ENCODE assay signal across 19 cellular contexts in genomic region chr17:34248807-34249496, GRCh38. TPM values are rescaled to one million over a fixed set of nuclear protein-coding genes. Genes with fewer than 3 reads are reported as not detected.
DNase-seq lines count a peak whose midpoint lies in the region; ATAC-seq, FAIRE-seq and TF ChIP-seq lines count a peak whose summit lies in the region.
"Had no signal": no experiment of that assay in that cellular context is flagged by ENCODE, and none has a peak within 500 bp of the region (broad histone marks: within the 10 kb centered on the region; RNA-seq: fewer than 3 reads in every experiment).

No MANE protein-coding gene starts in this region.

- H3K79me2 ChIP-seq in astrocyte (ENCODE audit: insufficient read depth, low read length): no peaks in the 10 kb centered on the region

- H3K4me1 ChIP-seq in astrocyte (ENCODE audit: insufficient read depth, low read length) (peaks cover 65% of the 10 kb centered on the region), muscle layer of colon (ENCODE audit: insufficient read depth, low read length) (peaks cover 68% of the 10 kb centered on the region), tibial nerve (peaks cover 10 to 70% (median 62%) of the 10 kb centered on the region in 4 donors)

- H2AFZ ChIP-seq in astrocyte (ENCODE audit: low read depth, low read length): no peak overlapping the region

- ATAC-seq in activated T-cell treated with anti-CD3 and anti-CD28 coated beads, Interleukin-2, amount 50 U/mL, for 72 hours (replicated peaks in 1 of 2): no peak
- ATAC-seq in esophagus mucosa: no peak
- ATAC-seq: activated T-helper 17 cell treated with anti-CD3 and anti-CD28 coated beads, Interleukin-2, amount 50 U/mL, for 72 hours; gastrocnemius medialis had no signal

- H4K20me1 ChIP-seq in astrocyte (ENCODE audit: insufficient read depth, low read length): no peaks in the 10 kb centered on the region

- DNase-seq in SIG-M5 treated with dmso at 0.1 percent for 504 hours (lab: John Stamatoyannopoulos, UW; ENCODE audit: unreplicated experiment): peak; percentile 62
- no peak for DNase-seq in SIG-M5 (lab: John Stamatoyannopoulos, UW)
- DNase-seq in astrocyte (ENCODE audit: low read depth): no peak
- DNase-seq in tibial nerve (ENCODE audit: low spot score in 2 of 2): no peak
- no peak for DNase-seq in NCI-H187 (lab: John Stamatoyannopoulos, UW)
- no peak for DNase-seq in activated T-cell treated with anti-CD3 and anti-CD28 coated beads, Interleukin-2, amount 50 U/mL, for 72 hours
- DNase-seq: activated CD4-positive, alpha-beta T cell treated with anti-CD3 and anti-CD28 coated beads, Interleukin-2, amount 50 U/mL, for 4 hours; COR-L47; GOT3; NCI-H1436 treated with DMSO at 0.1 percent for 48 hours; NCI-H524; stimulated activated naive CD4-positive, alpha-beta T cell treated with Interleukin-2 at 50 U/mL for 16 hours had no signal

- no peak for FAIRE-seq in astrocyte (lab: Jason Lieb, UNC)

- no peak overlapping the region for H3K27ac Mint-ChIP-seq in astrocyte (ENCODE audit: unreplicated experiment)
- no peak overlapping the region for H3K27ac Mint-ChIP-seq in activated T-cell treated with anti-CD3 and anti-CD28 coated beads, Interleukin-2, amount 50 U/mL, for 72 hours
- H3K27ac Mint-ChIP-seq: activated T-helper 17 cell treated with anti-CD3 and anti-CD28 coated beads, Interleukin-2, amount 50 U/mL, for 72 hours; IgD-negative memory B cell had no signal

- TF ChIP-seq CTCF in astrocyte (IDR thresholded peaks at IDR 0.05; ENCODE audit: insufficient read depth, low read depth, low read length) (no peak), tibial nerve (IDR thresholded peaks at IDR 0.05) (no peak)

- H3K9ac ChIP-seq in astrocyte (ENCODE audit: low read length) (peak overlapping the region; percentile 81), muscle layer of colon (ENCODE audit: low read length) (no peak overlapping the region)

- peaks cover 2% of the 10 kb centered on the region for H3K27me3 Mint-ChIP-seq in astrocyte (ENCODE audit: low read depth, unreplicated experiment)
- H3K27me3 Mint-ChIP-seq in activated T-cell treated with anti-CD3 and anti-CD28 coated beads, Interleukin-2, amount 50 U/mL, for 72 hours (ENCODE audit: low read depth): peaks cover 25% of the 10 kb centered on the region

- no peak for TF ChIP-seq EP300 in tibial nerve (IDR thresholded peaks at IDR 0.05)

- H3K4me3 ChIP-seq in astrocyte (ENCODE audit: insufficient read depth, low read depth, low read length) (no peak overlapping the region), muscle layer of colon (ENCODE audit: low read depth in 1 of 2, low read length in 2 of 2) (no peak overlapping the region), tibial nerve (no peak overlapping the region)
- H3K4me3 ChIP-seq: gastrocnemius medialis had no signal

- no peaks in the 10 kb centered on the region for H3K36me3 Mint-ChIP-seq in astrocyte (ENCODE audit: low read depth, unreplicated experiment)
- H3K36me3 Mint-ChIP-seq in activated T-cell treated with anti-CD3 and anti-CD28 coated beads, Interleukin-2, amount 50 U/mL, for 72 hours (ENCODE audit: insufficient read depth in 2 of 2): no peaks in the 10 kb centered on the region
- H3K36me3 Mint-ChIP-seq: IgD-negative memory B cell had no signal

- peak overlapping the region; percentile 48 for H3K4me2 ChIP-seq in astrocyte (ENCODE audit: low read length)

- H3K27me3 ChIP-seq in astrocyte (ENCODE audit: insufficient read depth, low read length): no peaks in the 10 kb centered on the region
- H3K27me3 ChIP-seq in muscle layer of colon (ENCODE audit: control insufficient read depth in 1 of 2, insufficient read depth in 2 of 2, low read length in 2 of 2): no peaks in the 10 kb centered on the region
- no peaks in the 10 kb centered on the region for H3K27me3 ChIP-seq in tibial nerve
- H3K27me3 ChIP-seq: gastrocnemius medialis had no signal

- H3K27ac ChIP-seq in astrocyte (ENCODE audit: low read depth, low read length): peak overlapping the region; percentile 97
- peak overlapping the region; percentile 47 for H3K27ac ChIP-seq in muscle layer of colon (ENCODE audit: low read depth, low read length)
- peak overlapping the region in 3 of 4 donors; percentile 57 to 89 (median 80) for H3K27ac ChIP-seq in tibial nerve
- H3K27ac ChIP-seq: 22Rv1, gastrocnemius medialis, RWPE1 had no signal

- 35 to 43% methylated on average over 4 of the region's 4 CpGs for WGBS in tibial nerve, 2 donors

- no peak overlapping the region for H3K4me3 Mint-ChIP-seq in astrocyte (ENCODE audit: unreplicated experiment)
- H3K4me3 Mint-ChIP-seq in activated T-cell treated with anti-CD3 and anti-CD28 coated beads, Interleukin-2, amount 50 U/mL, for 72 hours: no peak overlapping the region
- H3K4me3 Mint-ChIP-seq: activated T-helper 17 cell treated with anti-CD3 and anti-CD28 coated beads, Interleukin-2, amount 50 U/mL, for 72 hours; IgD-negative memory B cell had no signal

- peaks cover 4% of the 10 kb centered on the region for H3K9me3 Mint-ChIP-seq in astrocyte (ENCODE audit: unreplicated experiment)
- H3K9me3 Mint-ChIP-seq in activated T-cell treated with anti-CD3 and anti-CD28 coated beads, Interleukin-2, amount 50 U/mL, for 72 hours: no peaks in the 10 kb centered on the region
- H3K9me3 Mint-ChIP-seq: activated T-helper 17 cell treated with anti-CD3 and anti-CD28 coated beads, Interleukin-2, amount 50 U/mL, for 72 hours; IgD-negative memory B cell had no signal

- H3K4me1 Mint-ChIP-seq in astrocyte (ENCODE audit: low read depth, unreplicated experiment): peaks cover 44% of the 10 kb centered on the region
- peaks cover 5% of the 10 kb centered on the region for H3K4me1 Mint-ChIP-seq in activated T-cell treated with anti-CD3 and anti-CD28 coated beads, Interleukin-2, amount 50 U/mL, for 72 hours (ENCODE audit: low read depth)
- H3K4me1 Mint-ChIP-seq: activated T-helper 17 cell treated with anti-CD3 and anti-CD28 coated beads, Interleukin-2, amount 50 U/mL, for 72 hours had no signal

- TF ChIP-seq POLR2A in tibial nerve (IDR thresholded peaks at IDR 0.05): no peak

- H3K9me3 ChIP-seq in astrocyte (ENCODE audit: insufficient read depth, low read depth, low read length): no peaks in the 10 kb centered on the region
- no peaks in the 10 kb centered on the region for H3K9me3 ChIP-seq in muscle layer of colon (ENCODE audit: low read length)
- H3K9me3 ChIP-seq in tibial nerve: no peaks in the 10 kb centered on the region
- H3K9me3 ChIP-seq: gastrocnemius medialis had no signal

- H3K36me3 ChIP-seq in astrocyte (ENCODE audit: insufficient read depth, low read length) (no peaks in the 10 kb centered on the region), muscle layer of colon (ENCODE audit: insufficient read depth, low read length) (no peaks in the 10 kb centered on the region), tibial nerve (no peaks in the 10 kb centered on the region)
- H3K36me3 ChIP-seq: gastrocnemius medialis had no signal

RNA-seq across cellular contexts. Expression of gene CCL2, which starts 6.1 kb away (rescaled TPM):
- 44.1 and 54.2 TPM in 2 replicates for total RNA-seq in astrocyte
- 100 to 1,000 TPM in 1 of 4 donors, 10 to 100 TPM in 3; 34.7 to 185 (median 43.6) TPM for total RNA-seq in tibial nerve
- total RNA-seq in activated T-cell treated with anti-CD3 and anti-CD28 coated beads, Interleukin-2, amount 50 U/mL, for 72 hours: 1 to 10 TPM in 1 of 2 donors, not detected in 1; 1.2 TPM
- 2.2 TPM for total RNA-seq in esophagus mucosa
- total RNA-seq: activated T-helper 17 cell treated with anti-CD3 and anti-CD28 coated beads, Interleukin-2, amount 50 U/mL, for 72 hours had no signal

RNA-seq across cellular contexts. Expression of gene CCL7, which starts 21.1 kb away (rescaled TPM):
- not detected in 2 replicates for total RNA-seq in astrocyte
- not detected for total RNA-seq in tibial nerve
- total RNA-seq in activated T-cell treated with anti-CD3 and anti-CD28 coated beads, Interleukin-2, amount 50 U/mL, for 72 hours: not detected
- total RNA-seq in esophagus mucosa: not detected
- total RNA-seq: activated T-helper 17 cell treated with anti-CD3 and anti-CD28 coated beads, Interleukin-2, amount 50 U/mL, for 72 hours; gastrocnemius medialis had no signal

RNA-seq across cellular contexts. Expression of gene CCL11, which starts 36.6 kb away (rescaled TPM):
- 0.26 TPM in 1 of 2 replicates, not detected in the other for total RNA-seq in astrocyte
- 1 to 10 TPM in 1 of 4 donors, not detected in 3; 3.9 TPM for total RNA-seq in tibial nerve
- total RNA-seq in activated T-cell treated with anti-CD3 and anti-CD28 coated beads, Interleukin-2, amount 50 U/mL, for 72 hours: not detected
- total RNA-seq in esophagus mucosa: 0.28 TPM
- total RNA-seq: activated T-helper 17 cell treated with anti-CD3 and anti-CD28 coated beads, Interleukin-2, amount 50 U/mL, for 72 hours; gastrocnemius medialis had no signal

Comparison
In these comparisons a context has a peak if more than half of its experiments do, and no peak if none do; other contexts are left out.
1. H3K27ac ChIP-seq: peak in every context shown above with its lines; median percentile 97 in astrocyte; 80 in tibial nerve; 47 in muscle layer of colon.
2. RNA of gene CCL2, which starts 6.1 kb away (total RNA-seq): 34.7 to 185 TPM in tibial nerve and 44.1 to 54.2 TPM in astrocyte; 2.2 TPM in esophagus mucosa (single experiment) and 1.2 TPM in activated T-cell treated with anti-CD3 and anti-CD28 coated beads, Interleukin-2, amount 50 U/mL, for 72 hours; every median in the first group is over 10 times any median in the second.